In the genomic region with DNA sequence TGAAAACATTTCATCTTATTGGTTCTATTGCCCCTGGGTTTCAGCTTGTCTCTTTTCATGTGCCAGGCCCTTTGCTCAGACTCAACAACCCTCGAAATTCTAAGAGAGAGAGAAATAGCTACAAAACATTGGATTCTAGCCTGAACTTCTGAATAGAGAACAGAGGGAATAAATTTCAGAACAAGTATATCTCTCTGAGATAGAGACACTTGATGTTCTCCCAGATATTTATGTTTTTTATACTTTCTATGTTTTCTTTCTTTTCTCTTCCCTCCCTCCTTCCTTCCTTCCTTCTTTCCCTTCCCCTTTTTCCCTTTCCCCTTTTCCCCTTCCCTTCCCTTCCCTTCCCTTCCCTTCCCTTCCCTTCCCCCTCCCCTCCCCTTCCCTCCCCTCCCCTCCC, we compare ENCODE assay signal across 5 cellular contexts.
"Had no signal": no experiment of that assay in that cellular context is flagged by ENCODE, and none has a peak within 500 bp of the region (broad histone marks: within the 10 kb centered on the region; RNA-seq: fewer than 3 reads in every experiment).

No MANE protein-coding gene starts in this region.

- DNase-seq: IMR-90, KBM-7, KG1 had no signal

- H3K4me2 ChIP-seq: KMS-11 had no signal

- H3K9ac ChIP-seq: KMS-11 had no signal

- H3K27ac ChIP-seq: HL-60, KMS-11 had no signal
